1 cellular context compared by ENCODE assay signal in genomic region chr7:963236-964078, GRCh38.
TF ChIP-seq lines count a peak whose summit lies in the region.

No MANE protein-coding gene starts in this region.

TF ChIP-seq in SK-N-SH, 30 proteins besides CTCF, POLR2A, EP300 and RAD21 (continued from another document):
- TF ChIP-seq RCOR1 (IDR thresholded peaks at IDR 0.05; ENCODE audit: low read length) (no peak), TEAD4 (IDR thresholded peaks at IDR 0.05; ENCODE audit: borderline replicate concordance, insufficient read depth) (no peak), PBX3 (IDR thresholded peaks at IDR 0.05) (no peak), MXI1 (IDR thresholded peaks at IDR 0.05; ENCODE audit: low read depth, low read length) (no peak), POLR2AphosphoS5 (IDR thresholded peaks at IDR 0.05; ENCODE audit: low read depth, low read length) (no peak)
